1 cellular context compared by ENCODE assay signal in the genomic region with DNA sequence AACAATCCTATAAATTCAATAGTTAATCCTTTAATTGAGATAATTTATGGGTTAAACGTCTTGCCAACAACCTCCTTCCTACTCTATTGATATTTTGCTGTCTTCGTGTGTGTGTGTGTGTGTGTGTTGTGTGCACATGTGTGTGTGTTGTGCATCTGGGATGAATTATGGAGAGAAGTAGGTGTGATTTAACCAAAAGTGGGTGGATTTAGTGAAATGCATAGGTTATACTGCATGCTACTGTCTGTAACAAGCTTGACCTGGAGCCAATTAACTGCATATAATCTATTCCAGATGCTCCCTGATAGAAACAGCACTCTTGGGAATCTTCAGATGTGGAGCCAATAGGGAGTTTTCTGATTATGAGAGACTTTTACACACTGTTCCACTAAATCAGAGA.
TF ChIP-seq lines count a peak whose summit lies in the region.

No MANE protein-coding gene starts in this region.

TF ChIP-seq in IMR-90, 13 proteins besides CTCF, POLR2A, EP300 and RAD21 (continued from another document):
- no peak for TF ChIP-seq FOS (IDR thresholded peaks at IDR 0.05; ENCODE audit: low read depth, low read length)
- no peak for TF ChIP-seq RFX5 (IDR thresholded peaks at IDR 0.05; ENCODE audit: low read depth, low read length)
- no peak for TF ChIP-seq BHLHE40 (IDR thresholded peaks at IDR 0.05; ENCODE audit: low read depth, low read length)
- TF ChIP-seq MAZ (IDR thresholded peaks at IDR 0.05; ENCODE audit: borderline replicate concordance, low read depth, low read length) = no peak
- no peak for TF ChIP-seq NFE2L2 (IDR thresholded peaks at IDR 0.05; ENCODE audit: low read depth, low read length)
- no peak for TF ChIP-seq CHD1 (IDR thresholded peaks at IDR 0.05; ENCODE audit: low read depth, low read length)
- TF ChIP-seq MXI1 (IDR thresholded peaks at IDR 0.05; ENCODE audit: borderline replicate concordance, low read depth, low read length) = no peak
- TF ChIP-seq SMC3 (IDR thresholded peaks at IDR 0.05; ENCODE audit: low read depth, low read length) = no peak
- TF ChIP-seq RCOR1 (IDR thresholded peaks at IDR 0.05; ENCODE audit: insufficient replicate concordance, low read length) = no peak
